In genomic region chr16:57471852-57472664, GRCh38 we compare ENCODE assay signal across 1 cellular context.
A peak's percentile ranks its signal among the peaks of the same experiment; 100 is the strongest.
TF ChIP-seq lines count a peak whose summit lies in the region.

No MANE protein-coding gene starts in this region.

TF ChIP-seq in HepG2, 621 proteins besides CTCF, POLR2A, EP300 and RAD21 (continued from another document and continues in another):
- TF ChIP-seq CBX5 (CRISPR knock-in tag; IDR thresholded peaks at IDR 0.05; ENCODE audit: borderline replicate concordance) = no peak
- TF ChIP-seq ZNF333 (CRISPR knock-in tag; IDR thresholded peaks at IDR 0.05; ENCODE audit: borderline replicate concordance) = no peak
- peak; percentile 47; the same call in 1 of the 2 replicates for TF ChIP-seq ZBTB20 (CRISPR knock-in tag; IDR thresholded peaks at IDR 0.05; ENCODE audit: borderline replicate concordance, low read depth)
- TF ChIP-seq NR2F6 (IDR thresholded peaks at IDR 0.05) = peak; percentile 47; the same call in 1 of the 2 replicates
- peak; percentile 88 for TF ChIP-seq NR2F6 (CRISPR knock-in tag; IDR thresholded peaks at IDR 0.05)
- TF ChIP-seq ZBTB43 (CRISPR knock-in tag; conservative IDR thresholded peaks at IDR 0.05) = peak; percentile 21; the same call in 1 of the 2 replicates
- TF ChIP-seq ZNF652 (CRISPR knock-in tag; IDR thresholded peaks at IDR 0.05; ENCODE audit: borderline replicate concordance, low read depth) = peak; percentile 58; the same call in 1 of the 2 replicates
- no peak for TF ChIP-seq MTF2 (CRISPR knock-in tag; IDR thresholded peaks at IDR 0.05; ENCODE audit: borderline replicate concordance)
- TF ChIP-seq ELF1 (CRISPR knock-in tag; IDR thresholded peaks at IDR 0.05) = peak; percentile 31; the same call in 1 of the 2 replicates
- TF ChIP-seq ZNF512 (CRISPR knock-in tag; IDR thresholded peaks at IDR 0.05) = 0 out of 2 replicates have a peak, but pooled peaks have one; percentile 74
- TF ChIP-seq HOXD1 (CRISPR knock-in tag; IDR thresholded peaks at IDR 0.05) = 0 out of 2 replicates have a peak, but pooled peaks have one; percentile 47
- no peak for TF ChIP-seq KDM5A (IDR thresholded peaks at IDR 0.05; ENCODE audit: borderline replicate concordance, low read length)
- TF ChIP-seq NAIF1 (CRISPR knock-in tag; IDR thresholded peaks at IDR 0.05; ENCODE audit: borderline replicate concordance) = no peak; the same call in 1 of the 2 replicates
- no peak; the same call in 1 of the 2 replicates for TF ChIP-seq ZNF335 (CRISPR knock-in tag; IDR thresholded peaks at IDR 0.05)
- no peak for TF ChIP-seq HOXA7 (CRISPR knock-in tag; IDR thresholded peaks at IDR 0.05)
- TF ChIP-seq PHF20 (CRISPR knock-in tag; IDR thresholded peaks at IDR 0.05) = no peak
- no peak for TF ChIP-seq ZNF589 (CRISPR knock-in tag; conservative IDR thresholded peaks at IDR 0.05)
- no peak for TF ChIP-seq ZNF34 (CRISPR knock-in tag; IDR thresholded peaks at IDR 0.05; ENCODE audit: borderline replicate concordance)
- no peak for TF ChIP-seq JARID2 (CRISPR knock-in tag; IDR thresholded peaks at IDR 0.05; ENCODE audit: insufficient replicate concordance)
- TF ChIP-seq POLR2AphosphoS5 (IDR thresholded peaks at IDR 0.05; ENCODE audit: low read depth, low read length) = peak; percentile 67
- no peak for TF ChIP-seq CC2D1A (CRISPR knock-in tag; IDR thresholded peaks at IDR 0.05)
- no peak for TF ChIP-seq ZNF776 (CRISPR knock-in tag; IDR thresholded peaks at IDR 0.05)
- no peak; the same call in none of the 2 replicates for TF ChIP-seq ZNF710 (CRISPR knock-in tag; IDR thresholded peaks at IDR 0.05; ENCODE audit: borderline replicate concordance)
- TF ChIP-seq ZNF839 (CRISPR knock-in tag; IDR thresholded peaks at IDR 0.05; ENCODE audit: borderline replicate concordance) = no peak
- TF ChIP-seq FOXP4 (CRISPR knock-in tag; IDR thresholded peaks at IDR 0.05) = peak; percentile 87
- TF ChIP-seq BORCS8-MEF2B (CRISPR knock-in tag; IDR thresholded peaks at IDR 0.05) = no peak
- TF ChIP-seq MAFF (IDR thresholded peaks at IDR 0.05; ENCODE audit: low read depth, low read length) = no peak
- TF ChIP-seq NR2F2 (IDR thresholded peaks at IDR 0.05; ENCODE audit: borderline replicate concordance, low read depth) = peak; percentile 16; the same call in 1 of the 2 replicates
- no peak for TF ChIP-seq SIX4 (CRISPR knock-in tag; IDR thresholded peaks at IDR 0.05)
- peak; percentile 67 for TF ChIP-seq ZMYM4 (CRISPR knock-in tag; IDR thresholded peaks at IDR 0.05)
- TF ChIP-seq CAMTA2 (CRISPR knock-in tag; IDR thresholded peaks at IDR 0.05; ENCODE audit: borderline replicate concordance) = no peak
- no peak for TF ChIP-seq ZNF615 (CRISPR knock-in tag; IDR thresholded peaks at IDR 0.05; ENCODE audit: borderline replicate concordance)
- TF ChIP-seq KDM3A (CRISPR knock-in tag; IDR thresholded peaks at IDR 0.05; ENCODE audit: low read depth) = peak; percentile 60; the same call in 1 of the 2 replicates
- TF ChIP-seq NFKBIZ (CRISPR knock-in tag; IDR thresholded peaks at IDR 0.05) = peak; percentile 62; the same call in 1 of the 2 replicates
- TF ChIP-seq SMAD3 (CRISPR knock-in tag; IDR thresholded peaks at IDR 0.05) = 0 out of 2 replicates have a peak, but pooled peaks have one; percentile 60
- TF ChIP-seq KLF11 (CRISPR knock-in tag; IDR thresholded peaks at IDR 0.05) = peak; percentile 68; the same call in 1 of the 2 replicates
- no peak for TF ChIP-seq JDP2 (CRISPR knock-in tag; IDR thresholded peaks at IDR 0.05; ENCODE audit: borderline replicate concordance)
- TF ChIP-seq NFATC3 (CRISPR knock-in tag; IDR thresholded peaks at IDR 0.05) = 0 out of 2 replicates have a peak, but pooled peaks have one; percentile 57
- TF ChIP-seq KAT7 (CRISPR knock-in tag; IDR thresholded peaks at IDR 0.05; ENCODE audit: borderline replicate concordance) = no peak
- no peak for TF ChIP-seq ZNF782 (CRISPR knock-in tag; IDR thresholded peaks at IDR 0.05; ENCODE audit: borderline replicate concordance)
- peak; percentile 24; the same call in 1 of the 2 replicates for TF ChIP-seq TFDP1 (CRISPR knock-in tag; IDR thresholded peaks at IDR 0.05; ENCODE audit: borderline replicate concordance)
- TF ChIP-seq ZNF430 (CRISPR knock-in tag; IDR thresholded peaks at IDR 0.05) = peak; percentile 43; the same call in 1 of the 2 replicates
- TF ChIP-seq ZNF556 (CRISPR knock-in tag; IDR thresholded peaks at IDR 0.05; ENCODE audit: borderline replicate concordance) = no peak
- TF ChIP-seq MAX (IDR thresholded peaks at IDR 0.05) = peak; percentile 84
- peak; percentile 51; the same call in 1 of the 2 replicates for TF ChIP-seq ZNF788 (CRISPR knock-in tag; IDR thresholded peaks at IDR 0.05; ENCODE audit: borderline replicate concordance)
- TF ChIP-seq NFE2L2 (IDR thresholded peaks at IDR 0.05; ENCODE audit: low read length) = no peak
- TF ChIP-seq ZNF766 (CRISPR knock-in tag; IDR thresholded peaks at IDR 0.05; ENCODE audit: borderline replicate concordance) = 0 out of 2 replicates have a peak, but pooled peaks have one; percentile 5
- no peak for TF ChIP-seq NFE2L1 (CRISPR knock-in tag; IDR thresholded peaks at IDR 0.05; ENCODE audit: borderline replicate concordance)
- TF ChIP-seq ZNF704 (CRISPR knock-in tag; IDR thresholded peaks at IDR 0.05; ENCODE audit: borderline replicate concordance) = no peak
- TF ChIP-seq ZNF572 (CRISPR knock-in tag; IDR thresholded peaks at IDR 0.05) = peak; percentile 41; the same call in 1 of the 2 replicates
- TF ChIP-seq PRDM4 (CRISPR knock-in tag; IDR thresholded peaks at IDR 0.05; ENCODE audit: borderline replicate concordance) = no peak
- 0 out of 2 replicates have a peak, but pooled peaks have one; percentile 46 for TF ChIP-seq DRAP1 (CRISPR knock-in tag; IDR thresholded peaks at IDR 0.05)
- no peak for TF ChIP-seq ATAD3A (CRISPR knock-in tag; IDR thresholded peaks at IDR 0.05)
- TF ChIP-seq ZNF781 (CRISPR knock-in tag; IDR thresholded peaks at IDR 0.05; ENCODE audit: borderline replicate concordance, not compliant biosample characterization) = peak; percentile 5
- no peak for TF ChIP-seq ZNF44 (CRISPR knock-in tag; IDR thresholded peaks at IDR 0.05)
- TF ChIP-seq ZNF224 (CRISPR knock-in tag; IDR thresholded peaks at IDR 0.05) = no peak
- no peak for TF ChIP-seq ETV6 (CRISPR knock-in tag; conservative IDR thresholded peaks at IDR 0.05)
- peak; percentile 58 for TF ChIP-seq ELF3 (CRISPR knock-in tag; IDR thresholded peaks at IDR 0.05)
- peak; percentile 64 for TF ChIP-seq SPEN (CRISPR knock-in tag; IDR thresholded peaks at IDR 0.05; ENCODE audit: low read depth)
- TF ChIP-seq ZFP91 (CRISPR knock-in tag; IDR thresholded peaks at IDR 0.05; ENCODE audit: borderline replicate concordance) = peak; percentile 60
- no peak for TF ChIP-seq BRD4 (CRISPR knock-in tag; IDR thresholded peaks at IDR 0.05)
